In genomic region chr3:102165367-102165766, GRCh38 we compare ENCODE assay signal across 24 cellular contexts.
DNase-seq lines count a peak whose midpoint lies in the region; ATAC-seq and TF ChIP-seq lines count a peak whose summit lies in the region.
"Had no signal": no experiment of that assay in that cellular context is flagged by ENCODE, and none has a peak within 500 bp of the region (broad histone marks: within the 10 kb centered on the region; RNA-seq: fewer than 3 reads in every experiment).

No MANE protein-coding gene starts in this region.

- H3K36me3 ChIP-seq in GM23248 (ENCODE audit: low read depth), result no peaks in the 10 kb centered on the region
- no peaks in the 10 kb centered on the region for H3K36me3 ChIP-seq in adipocyte (ENCODE audit: control insufficient read depth, insufficient read depth, low read length, severe bottlenecking)
- H3K36me3 ChIP-seq: HAP-1, ovary, transverse colon had no signal

- WGBS in GM23248 (ENCODE audit: low coverage in 1 of 2, low lambda C conversion rate in 2 of 2, missing lambda C conversion rate in 2 of 2), 2 experiments, result 0 to 4% methylated on average over 1 of the region's 1 CpG

- no peaks in the 10 kb centered on the region for H3K27me3 ChIP-seq in GM23248 (replicated peaks; ENCODE audit: insufficient read depth)
- H3K27me3 ChIP-seq in adipocyte (replicated peaks; ENCODE audit: control insufficient read depth, insufficient read depth, low read length), result no peaks in the 10 kb centered on the region
- H3K27me3 ChIP-seq: foreskin keratinocyte, ovary, transverse colon had no signal

- H3K4me3 ChIP-seq in GM23248, result no peak overlapping the region
- H3K4me3 ChIP-seq in adipocyte (ENCODE audit: low read length), result no peak overlapping the region
- no peak overlapping the region for H3K4me3 ChIP-seq in fibroblast of the aortic adventitia (ENCODE audit: low read depth, low read length)
- H3K4me3 ChIP-seq: HAP-1, ovary, transverse colon had no signal

- no peak overlapping the region for H3K9ac ChIP-seq in GM23248
- H3K9ac ChIP-seq in adipocyte (ENCODE audit: low read length), result no peak overlapping the region

- no peaks in the 10 kb centered on the region for H4K20me1 ChIP-seq in GM23248 (ENCODE audit: insufficient read depth)

- no peak overlapping the region for H2AFZ ChIP-seq in GM23248

- H3K9me2 ChIP-seq in GM23248 (ENCODE audit: insufficient read depth), result no peaks in the 10 kb centered on the region; the same call in 1 of the 2 replicates

- no peak overlapping the region for H3K4me2 ChIP-seq in GM23248 (ENCODE audit: unreplicated experiment)

- in situ Hi-C loops in GM23248 (cut with MboI), result no loop called here

- DNase-seq in A172 (ENCODE audit: low spot score) (peak; percentile 94), GM23248 (peak; percentile 83), adipocyte (ENCODE audit: low read depth) (peak; percentile 48), fibroblast of the aortic adventitia (ENCODE audit: low read depth) (peak; percentile 36), COLO668 (lab: John Stamatoyannopoulos, UW; ENCODE audit: unreplicated experiment) (no peak), NOMO-1 (lab: John Stamatoyannopoulos, UW; ENCODE audit: unreplicated experiment in 2 of 2) (no peak)
- DNase-seq: 8988T; activated T-cell treated with anti-CD3 and anti-CD28 coated beads, Interleukin-2, amount 50 U/mL, for 1 hour; CD8-positive, alpha-beta memory T cell; central memory CD4-positive, alpha-beta T cell; effector memory CD4-positive, alpha-beta T cell; foreskin keratinocyte; MM.1S; NCI-H1930; NCI-H524 treated with DMSO at 0.1 percent for 48 hours; ovary; small intestine; transverse colon had no signal

- no peaks in the 10 kb centered on the region for H3K79me2 ChIP-seq in GM23248 (ENCODE audit: insufficient read depth)

- H3K4me1 ChIP-seq in GM23248 (ENCODE audit: insufficient read depth) (peaks cover 17% of the 10 kb centered on the region), adipocyte (ENCODE audit: control insufficient read depth, insufficient read depth, low read length) (peaks cover 38% of the 10 kb centered on the region)
- H3K4me1 ChIP-seq: HAP-1 had no signal

- ATAC-seq in HG02885 (IDR thresholded peaks at IDR 0.05; ENCODE audit: poor library complexity, unreplicated experiment) (no peak), HG03460 (IDR thresholded peaks at IDR 0.05; ENCODE audit: unreplicated experiment) (no peak)
- ATAC-seq: activated naive CD4-positive, alpha-beta T cell treated with anti-CD3 and anti-CD28 coated beads, Interleukin-2, amount 50 U/mL, for 72 hours; foreskin keratinocyte; left lobe of liver; stimulated activated effector memory CD8-positive, alpha-beta T cell treated with anti-CD3 and anti-CD28 coated beads, Interleukin-12 subunit alpha, Interleukin-12 subunit beta, amount 100 ng/mL, for 72 hours had no signal

- H3K27ac ChIP-seq in GM23248, result peak overlapping the region; percentile 52
- H3K27ac ChIP-seq: foreskin keratinocyte, ovary, transverse colon had no signal

- H3F3A ChIP-seq in GM23248 (ENCODE audit: insufficient read depth), result peaks cover 19% of the 10 kb centered on the region

- H3K9me3 ChIP-seq in GM23248 (ENCODE audit: low read depth) (no peaks in the 10 kb centered on the region), adipocyte (ENCODE audit: control insufficient read depth, low read length) (no peaks in the 10 kb centered on the region)
- H3K9me3 ChIP-seq: HAP-1, ovary, transverse colon had no signal

- TF ChIP-seq CTCF in fibroblast of the aortic adventitia (IDR thresholded peaks at IDR 0.05; ENCODE audit: insufficient read depth, low read length), result no peak

Comparison
In these comparisons a context has a peak if more than half of its experiments do, and no peak if none do; other contexts are left out.
1. DNase-seq: peak in A172 (single experiment), GM23248 (single experiment), adipocyte (single experiment) and fibroblast of the aortic adventitia (single experiment); none in COLO668 (single experiment) and NOMO-1 (0 of 2).